ENCODE assay signal across 1 cellular context in genomic region chr10:6033954-6034353, GRCh38.
TF ChIP-seq lines count a peak whose summit lies in the region.

No MANE protein-coding gene starts in this region.

TF ChIP-seq in IMR-90, 13 proteins besides CTCF, POLR2A, EP300 and RAD21 (continued from another document):
- no peak for TF ChIP-seq ELK1 (IDR thresholded peaks at IDR 0.05; ENCODE audit: borderline replicate concordance, low read depth, low read length)
- no peak for TF ChIP-seq FOS (IDR thresholded peaks at IDR 0.05; ENCODE audit: low read depth, low read length)
- no peak for TF ChIP-seq USF2 (IDR thresholded peaks at IDR 0.05; ENCODE audit: low read depth, low read length)
- no peak for TF ChIP-seq SMC3 (IDR thresholded peaks at IDR 0.05; ENCODE audit: low read depth, low read length)
- no peak for TF ChIP-seq NFE2L2 (IDR thresholded peaks at IDR 0.05; ENCODE audit: low read depth, low read length)
- TF ChIP-seq MAFK (IDR thresholded peaks at IDR 0.05; ENCODE audit: low read depth, low read length): no peak
- TF ChIP-seq RCOR1 (IDR thresholded peaks at IDR 0.05; ENCODE audit: insufficient replicate concordance, low read length): no peak
- no peak for TF ChIP-seq RFX5 (IDR thresholded peaks at IDR 0.05; ENCODE audit: low read depth, low read length)
- TF ChIP-seq MXI1 (IDR thresholded peaks at IDR 0.05; ENCODE audit: borderline replicate concordance, low read depth, low read length): no peak
- no peak for TF ChIP-seq MAZ (IDR thresholded peaks at IDR 0.05; ENCODE audit: borderline replicate concordance, low read depth, low read length)
- no peak for TF ChIP-seq CHD1 (IDR thresholded peaks at IDR 0.05; ENCODE audit: low read depth, low read length)
- no peak for TF ChIP-seq CEBPB (IDR thresholded peaks at IDR 0.05; ENCODE audit: low read depth, low read length)
TF ChIP-seq in IMR-90: peak in this region for 0.
